ENCODE assay signal across 1 cellular context in the genomic region with DNA sequence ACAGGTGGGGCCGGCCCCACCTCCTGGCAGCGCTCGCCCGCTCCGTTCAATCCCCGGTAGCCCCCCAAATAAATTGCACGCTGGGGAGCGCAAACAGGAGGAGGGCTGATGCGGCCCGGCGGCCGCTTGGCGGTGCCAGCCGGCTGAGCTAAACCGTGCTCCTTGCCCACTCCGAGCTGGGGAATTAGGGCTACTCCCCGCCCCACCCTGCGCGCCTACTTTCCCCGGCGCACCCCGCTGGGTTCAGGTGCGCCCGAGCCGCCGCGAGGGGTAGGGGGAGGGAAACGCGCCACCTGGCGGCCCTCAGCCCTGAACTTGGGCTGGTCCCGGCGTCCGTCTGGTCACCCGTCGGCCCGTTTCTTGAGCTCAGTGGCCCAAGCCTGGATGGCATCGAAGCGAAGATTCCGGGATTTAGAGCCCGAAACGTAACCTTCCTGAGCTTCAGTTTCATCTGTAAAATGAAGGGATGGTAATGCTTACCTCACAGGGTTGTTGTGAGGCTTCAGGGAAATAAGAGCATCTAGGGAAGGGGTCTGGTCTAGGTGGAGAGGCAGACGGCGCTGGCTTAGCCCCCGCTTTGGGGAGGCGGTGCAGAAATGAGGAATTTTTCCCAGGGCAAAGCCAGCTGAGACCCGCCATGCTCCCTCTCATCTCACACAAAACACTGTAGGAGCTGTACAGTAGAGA.
A peak's percentile ranks its signal among the peaks of the same experiment; 100 is the strongest.
TF ChIP-seq lines count a peak whose summit lies in the region.

No MANE protein-coding gene starts in this region.

TF ChIP-seq in K562, 482 proteins besides CTCF, POLR2A, EP300 and RAD21 (continued from another document and continues in another):
- TF ChIP-seq, protein P1, sequence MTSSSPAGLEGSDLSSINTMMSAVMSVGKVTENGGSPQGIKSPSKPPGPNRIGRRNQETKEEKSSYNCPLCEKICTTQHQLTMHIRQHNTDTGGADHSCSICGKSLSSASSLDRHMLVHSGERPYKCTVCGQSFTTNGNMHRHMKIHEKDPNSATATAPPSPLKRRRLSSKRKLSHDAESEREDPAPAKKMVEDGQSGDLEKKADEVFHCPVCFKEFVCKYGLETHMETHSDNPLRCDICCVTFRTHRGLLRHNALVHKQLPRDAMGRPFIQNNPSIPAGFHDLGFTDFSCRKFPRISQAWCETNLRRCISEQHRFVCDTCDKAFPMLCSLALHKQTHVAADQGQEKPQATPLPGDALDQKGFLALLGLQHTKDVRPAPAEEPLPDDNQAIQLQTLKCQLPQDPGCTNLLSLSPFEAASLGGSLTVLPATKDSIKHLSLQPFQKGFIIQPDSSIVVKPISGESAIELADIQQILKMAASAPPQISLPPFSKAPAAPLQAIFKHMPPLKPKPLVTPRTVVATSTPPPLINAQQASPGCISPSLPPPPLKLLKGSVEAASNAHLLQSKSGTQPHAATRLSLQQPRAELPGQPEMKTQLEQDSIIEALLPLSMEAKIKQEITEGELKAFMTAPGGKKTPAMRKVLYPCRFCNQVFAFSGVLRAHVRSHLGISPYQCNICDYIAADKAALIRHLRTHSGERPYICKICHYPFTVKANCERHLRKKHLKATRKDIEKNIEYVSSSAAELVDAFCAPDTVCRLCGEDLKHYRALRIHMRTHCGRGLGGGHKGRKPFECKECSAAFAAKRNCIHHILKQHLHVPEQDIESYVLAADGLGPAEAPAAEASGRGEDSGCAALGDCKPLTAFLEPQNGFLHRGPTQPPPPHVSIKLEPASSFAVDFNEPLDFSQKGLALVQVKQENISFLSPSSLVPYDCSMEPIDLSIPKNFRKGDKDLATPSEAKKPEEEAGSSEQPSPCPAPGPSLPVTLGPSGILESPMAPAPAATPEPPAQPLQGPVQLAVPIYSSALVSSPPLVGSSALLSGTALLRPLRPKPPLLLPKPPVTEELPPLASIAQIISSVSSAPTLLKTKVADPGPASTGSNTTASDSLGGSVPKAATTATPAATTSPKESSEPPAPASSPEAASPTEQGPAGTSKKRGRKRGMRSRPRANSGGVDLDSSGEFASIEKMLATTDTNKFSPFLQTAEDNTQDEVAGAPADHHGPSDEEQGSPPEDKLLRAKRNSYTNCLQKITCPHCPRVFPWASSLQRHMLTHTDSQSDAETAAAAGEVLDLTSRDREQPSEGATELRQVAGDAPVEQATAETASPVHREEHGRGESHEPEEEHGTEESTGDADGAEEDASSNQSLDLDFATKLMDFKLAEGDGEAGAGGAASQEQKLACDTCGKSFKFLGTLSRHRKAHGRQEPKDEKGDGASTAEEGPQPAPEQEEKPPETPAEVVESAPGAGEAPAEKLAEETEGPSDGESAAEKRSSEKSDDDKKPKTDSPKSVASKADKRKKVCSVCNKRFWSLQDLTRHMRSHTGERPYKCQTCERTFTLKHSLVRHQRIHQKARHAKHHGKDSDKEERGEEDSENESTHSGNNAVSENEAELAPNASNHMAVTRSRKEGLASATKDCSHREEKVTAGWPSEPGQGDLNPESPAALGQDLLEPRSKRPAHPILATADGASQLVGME (CRISPR knock-in tag; IDR thresholded peaks at IDR 0.05): no peak
- TF ChIP-seq, protein P2, sequence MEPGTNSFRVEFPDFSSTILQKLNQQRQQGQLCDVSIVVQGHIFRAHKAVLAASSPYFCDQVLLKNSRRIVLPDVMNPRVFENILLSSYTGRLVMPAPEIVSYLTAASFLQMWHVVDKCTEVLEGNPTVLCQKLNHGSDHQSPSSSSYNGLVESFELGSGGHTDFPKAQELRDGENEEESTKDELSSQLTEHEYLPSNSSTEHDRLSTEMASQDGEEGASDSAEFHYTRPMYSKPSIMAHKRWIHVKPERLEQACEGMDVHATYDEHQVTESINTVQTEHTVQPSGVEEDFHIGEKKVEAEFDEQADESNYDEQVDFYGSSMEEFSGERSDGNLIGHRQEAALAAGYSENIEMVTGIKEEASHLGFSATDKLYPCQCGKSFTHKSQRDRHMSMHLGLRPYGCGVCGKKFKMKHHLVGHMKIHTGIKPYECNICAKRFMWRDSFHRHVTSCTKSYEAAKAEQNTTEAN (CRISPR knock-in tag; IDR thresholded peaks at IDR 0.05): no peak
- TF ChIP-seq, protein P3, sequence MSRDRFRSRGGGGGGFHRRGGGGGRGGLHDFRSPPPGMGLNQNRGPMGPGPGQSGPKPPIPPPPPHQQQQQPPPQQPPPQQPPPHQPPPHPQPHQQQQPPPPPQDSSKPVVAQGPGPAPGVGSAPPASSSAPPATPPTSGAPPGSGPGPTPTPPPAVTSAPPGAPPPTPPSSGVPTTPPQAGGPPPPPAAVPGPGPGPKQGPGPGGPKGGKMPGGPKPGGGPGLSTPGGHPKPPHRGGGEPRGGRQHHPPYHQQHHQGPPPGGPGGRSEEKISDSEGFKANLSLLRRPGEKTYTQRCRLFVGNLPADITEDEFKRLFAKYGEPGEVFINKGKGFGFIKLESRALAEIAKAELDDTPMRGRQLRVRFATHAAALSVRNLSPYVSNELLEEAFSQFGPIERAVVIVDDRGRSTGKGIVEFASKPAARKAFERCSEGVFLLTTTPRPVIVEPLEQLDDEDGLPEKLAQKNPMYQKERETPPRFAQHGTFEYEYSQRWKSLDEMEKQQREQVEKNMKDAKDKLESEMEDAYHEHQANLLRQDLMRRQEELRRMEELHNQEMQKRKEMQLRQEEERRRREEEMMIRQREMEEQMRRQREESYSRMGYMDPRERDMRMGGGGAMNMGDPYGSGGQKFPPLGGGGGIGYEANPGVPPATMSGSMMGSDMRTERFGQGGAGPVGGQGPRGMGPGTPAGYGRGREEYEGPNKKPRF (IDR thresholded peaks at IDR 0.05; ENCODE audit: low read depth, low read length): no peak
- TF ChIP-seq RNF2 (IDR thresholded peaks at IDR 0.05): no peak
- TF ChIP-seq HNRNPL (IDR thresholded peaks at IDR 0.05; ENCODE audit: low read depth, low read length): peak; percentile 87
- no peak; the same call in 1 of the 2 replicates for TF ChIP-seq HOXB6 (CRISPR knock-in tag; IDR thresholded peaks at IDR 0.05; ENCODE audit: borderline replicate concordance)
- no peak; the same call in 1 of the 2 replicates for TF ChIP-seq ZNF764 (CRISPR knock-in tag; IDR thresholded peaks at IDR 0.05; ENCODE audit: low read depth)
- TF ChIP-seq, protein P4, sequence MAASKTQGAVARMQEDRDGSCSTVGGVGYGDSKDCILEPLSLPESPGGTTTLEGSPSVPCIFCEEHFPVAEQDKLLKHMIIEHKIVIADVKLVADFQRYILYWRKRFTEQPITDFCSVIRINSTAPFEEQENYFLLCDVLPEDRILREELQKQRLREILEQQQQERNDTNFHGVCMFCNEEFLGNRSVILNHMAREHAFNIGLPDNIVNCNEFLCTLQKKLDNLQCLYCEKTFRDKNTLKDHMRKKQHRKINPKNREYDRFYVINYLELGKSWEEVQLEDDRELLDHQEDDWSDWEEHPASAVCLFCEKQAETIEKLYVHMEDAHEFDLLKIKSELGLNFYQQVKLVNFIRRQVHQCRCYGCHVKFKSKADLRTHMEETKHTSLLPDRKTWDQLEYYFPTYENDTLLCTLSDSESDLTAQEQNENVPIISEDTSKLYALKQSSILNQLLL (CRISPR knock-in tag; IDR thresholded peaks at IDR 0.05; ENCODE audit: borderline replicate concordance): no peak
- TF ChIP-seq RFX7 (CRISPR knock-in tag; IDR thresholded peaks at IDR 0.05): no peak
- TF ChIP-seq ZNF23 (CRISPR knock-in tag; IDR thresholded peaks at IDR 0.05): no peak
- TF ChIP-seq, protein P5, sequence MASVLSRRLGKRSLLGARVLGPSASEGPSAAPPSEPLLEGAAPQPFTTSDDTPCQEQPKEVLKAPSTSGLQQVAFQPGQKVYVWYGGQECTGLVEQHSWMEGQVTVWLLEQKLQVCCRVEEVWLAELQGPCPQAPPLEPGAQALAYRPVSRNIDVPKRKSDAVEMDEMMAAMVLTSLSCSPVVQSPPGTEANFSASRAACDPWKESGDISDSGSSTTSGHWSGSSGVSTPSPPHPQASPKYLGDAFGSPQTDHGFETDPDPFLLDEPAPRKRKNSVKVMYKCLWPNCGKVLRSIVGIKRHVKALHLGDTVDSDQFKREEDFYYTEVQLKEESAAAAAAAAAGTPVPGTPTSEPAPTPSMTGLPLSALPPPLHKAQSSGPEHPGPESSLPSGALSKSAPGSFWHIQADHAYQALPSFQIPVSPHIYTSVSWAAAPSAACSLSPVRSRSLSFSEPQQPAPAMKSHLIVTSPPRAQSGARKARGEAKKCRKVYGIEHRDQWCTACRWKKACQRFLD (CRISPR knock-in tag; IDR thresholded peaks at IDR 0.05): 0 out of 2 replicates have a peak, but pooled peaks have one; percentile 16
- no peak for TF ChIP-seq MCM7 (IDR thresholded peaks at IDR 0.05)
- no peak for TF ChIP-seq XRCC3 (IDR thresholded peaks at IDR 0.05)
- no peak for TF ChIP-seq TFAM (CRISPR knock-in tag; conservative IDR thresholded peaks at IDR 0.05)
- TF ChIP-seq, protein P6, sequence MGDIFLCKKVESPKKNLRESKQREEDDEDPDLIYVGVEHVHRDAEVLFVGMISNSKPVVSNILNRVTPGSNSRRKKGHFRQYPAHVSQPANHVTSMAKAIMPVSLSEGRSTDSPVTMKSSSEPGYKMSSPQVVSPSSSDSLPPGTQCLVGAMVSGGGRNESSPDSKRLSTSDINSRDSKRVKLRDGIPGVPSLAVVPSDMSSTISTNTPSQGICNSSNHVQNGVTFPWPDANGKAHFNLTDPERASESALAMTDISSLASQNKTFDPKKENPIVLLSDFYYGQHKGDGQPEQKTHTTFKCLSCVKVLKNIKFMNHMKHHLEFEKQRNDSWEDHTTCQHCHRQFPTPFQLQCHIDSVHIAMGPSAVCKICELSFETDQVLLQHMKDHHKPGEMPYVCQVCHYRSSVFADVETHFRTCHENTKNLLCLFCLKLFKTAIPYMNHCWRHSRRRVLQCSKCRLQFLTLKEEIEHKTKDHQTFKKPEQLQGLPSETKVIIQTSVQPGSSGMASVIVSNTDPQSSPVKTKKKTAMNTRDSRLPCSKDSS (IDR thresholded peaks at IDR 0.05; ENCODE audit: low read depth, partially characterized antibody): no peak
- TF ChIP-seq, protein P7, sequence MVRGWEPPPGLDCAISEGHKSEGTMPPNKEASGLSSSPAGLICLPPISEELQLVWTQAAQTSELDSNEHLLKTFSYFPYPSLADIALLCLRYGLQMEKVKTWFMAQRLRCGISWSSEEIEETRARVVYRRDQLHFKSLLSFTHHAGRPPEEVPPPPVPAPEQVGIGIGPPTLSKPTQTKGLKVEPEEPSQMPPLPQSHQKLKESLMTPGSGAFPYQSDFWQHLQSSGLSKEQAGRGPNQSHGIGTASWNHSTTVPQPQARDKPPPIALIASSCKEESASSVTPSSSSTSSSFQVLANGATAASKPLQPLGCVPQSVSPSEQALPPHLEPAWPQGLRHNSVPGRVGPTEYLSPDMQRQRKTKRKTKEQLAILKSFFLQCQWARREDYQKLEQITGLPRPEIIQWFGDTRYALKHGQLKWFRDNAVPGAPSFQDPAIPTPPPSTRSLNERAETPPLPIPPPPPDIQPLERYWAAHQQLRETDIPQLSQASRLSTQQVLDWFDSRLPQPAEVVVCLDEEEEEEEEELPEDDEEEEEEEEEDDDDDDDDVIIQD (CRISPR knock-in tag; IDR thresholded peaks at IDR 0.05): no peak
- TF ChIP-seq SRSF7 (optimal IDR thresholded peaks at IDR 0.05; ENCODE audit: low read depth, low read length): no peak
- no peak for TF ChIP-seq LARP7 (IDR thresholded peaks at IDR 0.05)
- no peak for TF ChIP-seq SMAD1 (IDR thresholded peaks at IDR 0.05; ENCODE audit: low read depth, low read length, partially characterized antibody)
- TF ChIP-seq, protein P8, sequence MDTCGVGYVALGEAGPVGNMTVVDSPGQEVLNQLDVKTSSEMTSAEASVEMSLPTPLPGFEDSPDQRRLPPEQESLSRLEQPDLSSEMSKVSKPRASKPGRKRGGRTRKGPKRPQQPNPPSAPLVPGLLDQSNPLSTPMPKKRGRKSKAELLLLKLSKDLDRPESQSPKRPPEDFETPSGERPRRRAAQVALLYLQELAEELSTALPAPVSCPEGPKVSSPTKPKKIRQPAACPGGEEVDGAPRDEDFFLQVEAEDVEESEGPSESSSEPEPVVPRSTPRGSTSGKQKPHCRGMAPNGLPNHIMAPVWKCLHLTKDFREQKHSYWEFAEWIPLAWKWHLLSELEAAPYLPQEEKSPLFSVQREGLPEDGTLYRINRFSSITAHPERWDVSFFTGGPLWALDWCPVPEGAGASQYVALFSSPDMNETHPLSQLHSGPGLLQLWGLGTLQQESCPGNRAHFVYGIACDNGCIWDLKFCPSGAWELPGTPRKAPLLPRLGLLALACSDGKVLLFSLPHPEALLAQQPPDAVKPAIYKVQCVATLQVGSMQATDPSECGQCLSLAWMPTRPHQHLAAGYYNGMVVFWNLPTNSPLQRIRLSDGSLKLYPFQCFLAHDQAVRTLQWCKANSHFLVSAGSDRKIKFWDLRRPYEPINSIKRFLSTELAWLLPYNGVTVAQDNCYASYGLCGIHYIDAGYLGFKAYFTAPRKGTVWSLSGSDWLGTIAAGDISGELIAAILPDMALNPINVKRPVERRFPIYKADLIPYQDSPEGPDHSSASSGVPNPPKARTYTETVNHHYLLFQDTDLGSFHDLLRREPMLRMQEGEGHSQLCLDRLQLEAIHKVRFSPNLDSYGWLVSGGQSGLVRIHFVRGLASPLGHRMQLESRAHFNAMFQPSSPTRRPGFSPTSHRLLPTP (IDR thresholded peaks at IDR 0.05; ENCODE audit: borderline replicate concordance, extremely low read depth, insufficient read length): no peak
- TF ChIP-seq SPI1 (IDR thresholded peaks at IDR 0.05; ENCODE audit: borderline replicate concordance, low read depth, low read length): no peak
- TF ChIP-seq NFXL1 (CRISPR knock-in tag; IDR thresholded peaks at IDR 0.05): no peak
- TF ChIP-seq TARDBP (IDR thresholded peaks at IDR 0.05): 0 out of 2 replicates have a peak, but pooled peaks have one; percentile 20
- TF ChIP-seq, protein P9, sequence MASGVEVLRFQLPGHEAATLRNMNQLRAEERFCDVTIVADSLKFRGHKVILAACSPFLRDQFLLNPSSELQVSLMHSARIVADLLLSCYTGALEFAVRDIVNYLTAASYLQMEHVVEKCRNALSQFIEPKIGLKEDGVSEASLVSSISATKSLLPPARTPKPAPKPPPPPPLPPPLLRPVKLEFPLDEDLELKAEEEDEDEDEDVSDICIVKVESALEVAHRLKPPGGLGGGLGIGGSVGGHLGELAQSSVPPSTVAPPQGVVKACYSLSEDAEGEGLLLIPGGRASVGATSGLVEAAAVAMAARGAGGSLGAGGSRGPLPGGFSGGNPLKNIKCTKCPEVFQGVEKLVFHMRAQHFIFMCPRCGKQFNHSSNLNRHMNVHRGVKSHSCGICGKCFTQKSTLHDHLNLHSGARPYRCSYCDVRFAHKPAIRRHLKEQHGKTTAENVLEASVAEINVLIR (CRISPR knock-in tag; IDR thresholded peaks at IDR 0.05): no peak
- no peak for TF ChIP-seq ZNF707 (CRISPR knock-in tag; conservative IDR thresholded peaks at IDR 0.05)
- TF ChIP-seq, protein P10, sequence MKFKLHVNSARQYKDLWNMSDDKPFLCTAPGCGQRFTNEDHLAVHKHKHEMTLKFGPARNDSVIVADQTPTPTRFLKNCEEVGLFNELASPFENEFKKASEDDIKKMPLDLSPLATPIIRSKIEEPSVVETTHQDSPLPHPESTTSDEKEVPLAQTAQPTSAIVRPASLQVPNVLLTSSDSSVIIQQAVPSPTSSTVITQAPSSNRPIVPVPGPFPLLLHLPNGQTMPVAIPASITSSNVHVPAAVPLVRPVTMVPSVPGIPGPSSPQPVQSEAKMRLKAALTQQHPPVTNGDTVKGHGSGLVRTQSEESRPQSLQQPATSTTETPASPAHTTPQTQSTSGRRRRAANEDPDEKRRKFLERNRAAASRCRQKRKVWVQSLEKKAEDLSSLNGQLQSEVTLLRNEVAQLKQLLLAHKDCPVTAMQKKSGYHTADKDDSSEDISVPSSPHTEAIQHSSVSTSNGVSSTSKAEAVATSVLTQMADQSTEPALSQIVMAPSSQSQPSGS (CRISPR knock-in tag; IDR thresholded peaks at IDR 0.05): no peak
- TF ChIP-seq ZNF717 (CRISPR knock-in tag; IDR thresholded peaks at IDR 0.05): no peak
- no peak for TF ChIP-seq ZNF197 (CRISPR knock-in tag; IDR thresholded peaks at IDR 0.05; ENCODE audit: low read depth)
- no peak for TF ChIP-seq TAF1 (IDR thresholded peaks at IDR 0.05; ENCODE audit: control insufficient read depth, extremely low read depth, insufficient read depth, low read length, severe bottlenecking)
- TF ChIP-seq HCFC1 (IDR thresholded peaks at IDR 0.05; ENCODE audit: low read depth, low read length): no peak
